2 cellular contexts compared by ENCODE assay signal in genomic region chr12:117563007-117563406, GRCh38.
A peak's percentile ranks its signal among the peaks of the same experiment; 100 is the strongest.
TF ChIP-seq lines count a peak whose summit lies in the region.

No MANE protein-coding gene starts in this region.

TF ChIP-seq in A549, 52 proteins besides CTCF, POLR2A, EP300 and RAD21 (continued from another document):
- TF ChIP-seq, protein P1, sequence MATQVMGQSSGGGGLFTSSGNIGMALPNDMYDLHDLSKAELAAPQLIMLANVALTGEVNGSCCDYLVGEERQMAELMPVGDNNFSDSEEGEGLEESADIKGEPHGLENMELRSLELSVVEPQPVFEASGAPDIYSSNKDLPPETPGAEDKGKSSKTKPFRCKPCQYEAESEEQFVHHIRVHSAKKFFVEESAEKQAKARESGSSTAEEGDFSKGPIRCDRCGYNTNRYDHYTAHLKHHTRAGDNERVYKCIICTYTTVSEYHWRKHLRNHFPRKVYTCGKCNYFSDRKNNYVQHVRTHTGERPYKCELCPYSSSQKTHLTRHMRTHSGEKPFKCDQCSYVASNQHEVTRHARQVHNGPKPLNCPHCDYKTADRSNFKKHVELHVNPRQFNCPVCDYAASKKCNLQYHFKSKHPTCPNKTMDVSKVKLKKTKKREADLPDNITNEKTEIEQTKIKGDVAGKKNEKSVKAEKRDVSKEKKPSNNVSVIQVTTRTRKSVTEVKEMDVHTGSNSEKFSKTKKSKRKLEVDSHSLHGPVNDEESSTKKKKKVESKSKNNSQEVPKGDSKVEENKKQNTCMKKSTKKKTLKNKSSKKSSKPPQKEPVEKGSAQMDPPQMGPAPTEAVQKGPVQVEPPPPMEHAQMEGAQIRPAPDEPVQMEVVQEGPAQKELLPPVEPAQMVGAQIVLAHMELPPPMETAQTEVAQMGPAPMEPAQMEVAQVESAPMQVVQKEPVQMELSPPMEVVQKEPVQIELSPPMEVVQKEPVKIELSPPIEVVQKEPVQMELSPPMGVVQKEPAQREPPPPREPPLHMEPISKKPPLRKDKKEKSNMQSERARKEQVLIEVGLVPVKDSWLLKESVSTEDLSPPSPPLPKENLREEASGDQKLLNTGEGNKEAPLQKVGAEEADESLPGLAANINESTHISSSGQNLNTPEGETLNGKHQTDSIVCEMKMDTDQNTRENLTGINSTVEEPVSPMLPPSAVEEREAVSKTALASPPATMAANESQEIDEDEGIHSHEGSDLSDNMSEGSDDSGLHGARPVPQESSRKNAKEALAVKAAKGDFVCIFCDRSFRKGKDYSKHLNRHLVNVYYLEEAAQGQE (IDR thresholded peaks at IDR 0.05) = peak; percentile 58; the same call in 1 of the 2 replicates

TF ChIP-seq in GM23338, 12 proteins besides CTCF, POLR2A, EP300 and RAD21 (continued from another document):
- TF ChIP-seq ZNF462 (CRISPR knock-in tag; IDR thresholded peaks at IDR 0.05) (no peak), EZH2phosphoT487 (IDR thresholded peaks at IDR 0.05; ENCODE audit: unreplicated experiment) (no peak)
TF ChIP-seq in GM23338: peak in this region for 1.
